Comparison of ENCODE assay signal across 7 cellular contexts in the genomic region with DNA sequence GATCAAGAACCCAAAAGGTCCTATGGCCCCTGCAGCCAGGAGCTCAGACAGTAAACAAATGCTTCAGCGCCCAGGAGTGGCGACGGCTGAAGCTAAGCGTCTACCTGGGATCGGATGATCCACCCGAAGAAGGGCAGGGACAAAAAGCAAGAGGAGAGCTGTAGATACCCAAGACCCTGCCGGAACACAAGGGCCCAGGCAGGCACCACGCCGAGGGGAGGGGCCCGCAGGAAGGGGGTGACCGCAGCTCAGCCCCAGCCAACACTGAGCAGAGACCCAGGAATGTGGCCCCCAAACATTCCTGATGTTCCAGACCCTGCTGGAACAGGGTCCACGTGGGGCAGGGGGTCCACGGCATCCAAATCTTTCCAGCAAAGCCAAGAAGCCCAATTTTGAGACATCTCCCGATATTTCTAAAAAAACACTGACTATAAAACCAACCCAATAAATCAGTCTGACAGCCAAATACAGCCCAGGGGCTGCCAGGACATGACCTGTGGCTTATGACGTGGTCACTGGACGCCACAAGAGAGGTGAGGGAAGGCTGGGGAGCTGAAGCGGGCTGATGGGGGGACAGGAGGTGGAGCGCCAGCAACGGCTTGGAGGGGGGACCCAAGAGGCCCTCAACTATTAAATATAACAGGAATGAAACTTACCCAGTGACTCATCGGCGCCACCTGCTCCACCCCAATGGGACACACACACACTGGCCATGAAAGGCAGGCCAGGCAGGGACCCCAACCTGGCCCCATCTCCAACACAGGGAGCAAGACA. TPM values are rescaled to one million over a fixed set of nuclear protein-coding genes. Genes with fewer than 3 reads are reported as not detected.
DNase-seq lines count a peak whose midpoint lies in the region; ATAC-seq, FAIRE-seq and TF ChIP-seq lines count a peak whose summit lies in the region.

No MANE protein-coding gene starts in this region.

- no peak for TF ChIP-seq CTCF in RWPE1 (conservative IDR thresholded peaks at IDR 0.05; ENCODE audit: low read depth)
- no peak for TF ChIP-seq CTCF in left ventricle myocardium inferior (IDR thresholded peaks at IDR 0.05; ENCODE audit: borderline replicate concordance)

- H3K27me3 ChIP-seq in left ventricle myocardium inferior (ENCODE audit: low read depth): no peaks in the 10 kb centered on the region

- H3K27ac Mint-ChIP-seq in stimulated activated naive CD8-positive, alpha-beta T cell treated with anti-CD3 and anti-CD28 coated beads, Interleukin-15, amount 100 ng/mL, for 72 hours: peak overlapping the region in 1 of 2 donors; percentile 12

- no peak for DNase-seq in RWPE1 (ENCODE audit: low spot score)
- DNase-seq in left ventricle myocardium inferior: no peak
- peak in 1 of 2 donors; percentile 23 for DNase-seq in stimulated activated naive CD8-positive, alpha-beta T cell treated with anti-CD3 and anti-CD28 coated beads, Interleukin-15, amount 100 ng/mL, for 72 hours
- DNase-seq in GM19239 (ENCODE audit: insufficient read length, low spot score): no peak
- DNase-seq in HPDE6-E6E7 (ENCODE audit: extremely low spot score): no peak

- FAIRE-seq in GM19239 (lab: Jason Lieb, UNC): no peak

- peaks cover 67% of the 10 kb centered on the region for H3K4me1 Mint-ChIP-seq in stimulated activated naive CD8-positive, alpha-beta T cell treated with anti-CD3 and anti-CD28 coated beads, Interleukin-15, amount 100 ng/mL, for 72 hours

- H3K27me3 Mint-ChIP-seq in stimulated activated naive CD8-positive, alpha-beta T cell treated with anti-CD3 and anti-CD28 coated beads, Interleukin-15, amount 100 ng/mL, for 72 hours: no peaks in the 10 kb centered on the region

- H3K4me3 Mint-ChIP-seq in stimulated activated naive CD8-positive, alpha-beta T cell treated with anti-CD3 and anti-CD28 coated beads, Interleukin-15, amount 100 ng/mL, for 72 hours: no peak overlapping the region

- H3K9me3 ChIP-seq in left ventricle myocardium inferior (replicated peaks): peaks cover 3% of the 10 kb centered on the region

- no peaks in the 10 kb centered on the region for H3K9me3 Mint-ChIP-seq in stimulated activated naive CD8-positive, alpha-beta T cell treated with anti-CD3 and anti-CD28 coated beads, Interleukin-15, amount 100 ng/mL, for 72 hours

- CTCF ChIA-PET in RWPE1 (lab: Yijun Ruan, JAX): no interaction called here

- H3K36me3 ChIP-seq in left ventricle myocardium inferior: no peaks in the 10 kb centered on the region

- POLR2A ChIA-PET in RWPE1 (lab: Yijun Ruan, JAX; ENCODE audit: low non-redundant PET): no interaction called here

- peak; percentile 58 for ATAC-seq in GM21447 (IDR thresholded peaks at IDR 0.05; ENCODE audit: unreplicated experiment)
- ATAC-seq in stimulated activated naive CD8-positive, alpha-beta T cell treated with anti-CD3 and anti-CD28 coated beads, Interleukin-15, amount 100 ng/mL, for 72 hours: peak; percentile 56
- ATAC-seq in GM19328 (IDR thresholded peaks at IDR 0.05; ENCODE audit: unreplicated experiment): no peak

- peaks cover 99% of the 10 kb centered on the region for H3K4me1 ChIP-seq in left ventricle myocardium inferior

- intact Hi-C loops in left ventricle myocardium inferior (cut with micrococcal nuclease): no loop called here

- H3K4me3 ChIP-seq in left ventricle myocardium inferior: no peak overlapping the region

- H3K27ac ChIP-seq in RWPE1 (peak overlapping the region; percentile 100), left ventricle myocardium inferior (replicated peaks) (peak overlapping the region; percentile 100)

RNA-seq across cellular contexts. Expression of gene NCOR2, which starts 58.9 kb away (rescaled TPM):
- total RNA-seq in left ventricle myocardium inferior: 152 TPM
